ENCODE assay signal across 1 cellular context in genomic region chr2:217222511-217222910, GRCh38.
TF ChIP-seq lines count a peak whose summit lies in the region.

No MANE protein-coding gene starts in this region.

TF ChIP-seq in GM12878, 131 proteins besides CTCF, POLR2A, EP300 and RAD21 (continued from another document and continues in another):
- TF ChIP-seq ELK1 (IDR thresholded peaks at IDR 0.05; ENCODE audit: low read depth, low read length) (no peak), TCF12 (IDR thresholded peaks at IDR 0.05; ENCODE audit: low read depth, low read length) (0 out of 2 replicates have a peak, but pooled peaks have one; percentile 26), ZZZ3 (IDR thresholded peaks at IDR 0.05; ENCODE audit: control insufficient read depth, insufficient read length, low read depth) (no peak), SUPT20H (IDR thresholded peaks at IDR 0.05; ENCODE audit: borderline replicate concordance, control insufficient read depth, low read depth, low read length) (no peak), BCLAF1 (IDR thresholded peaks at IDR 0.05) (no peak), IKZF1 (conservative IDR thresholded peaks at IDR 0.05) (peak; percentile 92), RBBP5 (conservative IDR thresholded peaks at IDR 0.05) (no peak), FOXM1 (IDR thresholded peaks at IDR 0.05; ENCODE audit: low read depth, low read length) (peak; percentile 97), HDAC6 (IDR thresholded peaks at IDR 0.05; ENCODE audit: unreplicated experiment) (no peak), E2F8 (IDR thresholded peaks at IDR 0.05; ENCODE audit: low read depth, partially characterized antibody) (no peak), MEF2A (IDR thresholded peaks at IDR 0.05; ENCODE audit: insufficient read depth, low read depth, low read length) (peak; percentile 88), ZBED1 (IDR thresholded peaks at IDR 0.05; ENCODE audit: borderline replicate concordance) (peak; percentile 81; the same call in 1 of the 2 replicates), SRF (IDR thresholded peaks at IDR 0.05; ENCODE audit: low read depth in 2 of 2, low read length in 2 of 2) (0 out of 4 replicates have a peak, but pooled peaks of 1 of the 2 experiments have one; percentile 29), TBL1XR1 (IDR thresholded peaks at IDR 0.05; ENCODE audit: low read depth, low read length) (peak; percentile 95), SP1 (IDR thresholded peaks at IDR 0.05; ENCODE audit: low read depth, low read length) (peak; percentile 67), STAT1 (conservative IDR thresholded peaks at IDR 0.05) (no peak), ASH2L (IDR thresholded peaks at IDR 0.05; ENCODE audit: borderline replicate concordance, low read depth) (no peak), RCOR1 (conservative IDR thresholded peaks at IDR 0.05; ENCODE audit: low read depth, low read length) (0 out of 2 replicates have a peak, but pooled peaks have one; percentile 90), JUNB (IDR thresholded peaks at IDR 0.05) (peak; percentile 89), NFIC (IDR thresholded peaks at IDR 0.05; ENCODE audit: low read depth, low read length) (peak; percentile 99), KDM1A (IDR thresholded peaks at IDR 0.05; ENCODE audit: borderline replicate concordance) (no peak), SMC3 (IDR thresholded peaks at IDR 0.05; ENCODE audit: borderline replicate concordance, low read length) (peak; percentile 34; the same call in 1 of the 2 replicates), BCL3 (IDR thresholded peaks at IDR 0.05; ENCODE audit: borderline replicate concordance, insufficient read depth, low read depth, low read length, poor library complexity, severe bottlenecking) (peak; percentile 86), ZNF274 (IDR thresholded peaks at IDR 0.05; ENCODE audit: insufficient read depth, insufficient read length) (no peak), ZBTB4 (CRISPR knock-in tag; IDR thresholded peaks at IDR 0.05) (no peak), RB1 (IDR thresholded peaks at IDR 0.05; ENCODE audit: borderline replicate concordance) (peak; percentile 56; the same call in 1 of the 2 replicates), NR2C2 (IDR thresholded peaks at IDR 0.05; ENCODE audit: borderline replicate concordance, control insufficient read depth, insufficient read length, low read depth) (no peak), ZBTB33 (IDR thresholded peaks at IDR 0.05) (no peak), EZH2 (IDR thresholded peaks at IDR 0.05; ENCODE audit: borderline replicate concordance, control insufficient read depth, low read depth, low read length) (peak; percentile 98; the same call in 1 of the 2 replicates), TCF7 (IDR thresholded peaks at IDR 0.05; ENCODE audit: borderline replicate concordance) (peak; percentile 63; the same call in 1 of the 2 replicates), RAD51 (IDR thresholded peaks at IDR 0.05) (peak; percentile 45; the same call in 1 of the 2 replicates), ZNF622 (IDR thresholded peaks at IDR 0.05) (no peak), NR2F1 (conservative IDR thresholded peaks at IDR 0.05) (peak; percentile 87), DPF2 (IDR thresholded peaks at IDR 0.05) (peak; percentile 100), NFXL1 (IDR thresholded peaks at IDR 0.05; ENCODE audit: borderline replicate concordance) (no peak), NRF1 (conservative IDR thresholded peaks at IDR 0.05; ENCODE audit: low read depth, low read length) (no peak), MTA3 (IDR thresholded peaks at IDR 0.05; ENCODE audit: borderline replicate concordance, low read length) (peak; percentile 98), BMI1 (IDR thresholded peaks at IDR 0.05; ENCODE audit: borderline replicate concordance) (peak; percentile 94), CBX3 (IDR thresholded peaks at IDR 0.05; ENCODE audit: borderline replicate concordance, low read depth) (no peak), BHLHE40 (IDR thresholded peaks at IDR 0.05; ENCODE audit: borderline replicate concordance in 1 of 2, low read depth in 2 of 2, low read length in 1 of 2) (peak; percentile 72 to 80; a peak in 3 of 4 replicates), POLR2AphosphoS2 (IDR thresholded peaks at IDR 0.05; ENCODE audit: low read depth, low read length) (no peak), ZNF24 (IDR thresholded peaks at IDR 0.05) (peak; percentile 76), PKNOX1 (IDR thresholded peaks at IDR 0.05) (no peak), BACH1 (IDR thresholded peaks at IDR 0.05; ENCODE audit: borderline replicate concordance) (peak; percentile 97), TARDBP (IDR thresholded peaks at IDR 0.05; ENCODE audit: borderline replicate concordance) (no peak), E2F4 (IDR thresholded peaks at IDR 0.05; ENCODE audit: low read depth, low read length) (no peak), USF1 (IDR thresholded peaks at IDR 0.05; ENCODE audit: borderline replicate concordance, extremely low read length, insufficient read depth, low read depth, low read length) (no peak), CREM (IDR thresholded peaks at IDR 0.05; ENCODE audit: low read depth) (peak; percentile 97), SUZ12 (IDR thresholded peaks at IDR 0.05; ENCODE audit: unreplicated experiment) (no peak), BRCA1 (IDR thresholded peaks at IDR 0.05; ENCODE audit: low read depth, low read length) (no peak), IRF4 (IDR thresholded peaks at IDR 0.05; ENCODE audit: low read depth, low read length) (peak; percentile 99), RFX5 (IDR thresholded peaks at IDR 0.05; ENCODE audit: low read depth, low read length) (no peak), TCF3 (IDR thresholded peaks at IDR 0.05; ENCODE audit: borderline replicate concordance, insufficient read depth, low read depth, low read length) (0 out of 2 replicates have a peak, but pooled peaks have one; percentile 73), PML (IDR thresholded peaks at IDR 0.05; ENCODE audit: low read length) (peak; percentile 82)
